ENCODE assay signal across 22 cellular contexts in genomic region chr11:94526645-94527438, GRCh38. TPM values are rescaled to one million over a fixed set of nuclear protein-coding genes. Genes with fewer than 3 reads are reported as not detected.
A peak's percentile ranks its signal among the peaks of the same experiment; 100 is the strongest.
DNase-seq lines count a peak whose midpoint lies in the region; ATAC-seq, FAIRE-seq and TF ChIP-seq lines count a peak whose summit lies in the region.
"Had no signal": no experiment of that assay in that cellular context is flagged by ENCODE, and none has a peak within 500 bp of the region (broad histone marks: within the 10 kb centered on the region; RNA-seq: fewer than 3 reads in every experiment).

No MANE protein-coding gene starts in this region.

- no peak for TF ChIP-seq CTCF in fibroblast of mammary gland (conservative IDR thresholded peaks at IDR 0.05; ENCODE audit: control insufficient read depth, insufficient read depth, low read depth, low read length)
- TF ChIP-seq CTCF in glutamatergic neuron (IDR thresholded peaks at IDR 0.05; ENCODE audit: partially characterized antibody, unreplicated experiment): no peak
- no peak for TF ChIP-seq CTCF in gastroesophageal sphincter (IDR thresholded peaks at IDR 0.05)

- no peaks in the 10 kb centered on the region for H3K36me3 Mint-ChIP-seq in glutamatergic neuron (ENCODE audit: unreplicated experiment)

- TF ChIP-seq EP300 in gastroesophageal sphincter (IDR thresholded peaks at IDR 0.05): no peak

- no peaks in the 10 kb centered on the region for H3K36me3 ChIP-seq in gastroesophageal sphincter
- H3K36me3 ChIP-seq: esophagus squamous epithelium had no signal

- H3K4me1 Mint-ChIP-seq in glutamatergic neuron (ENCODE audit: low read depth, unreplicated experiment): no peaks in the 10 kb centered on the region

- 66 to 83% methylated on average over 4 of the region's 4 CpGs for WGBS in gastroesophageal sphincter (ENCODE audit: low coverage in 1 of 2), 2 donors

- no peak overlapping the region for H3K27ac Mint-ChIP-seq in glutamatergic neuron (ENCODE audit: unreplicated experiment)
- H3K27ac Mint-ChIP-seq: activated naive CD4-positive, alpha-beta T cell treated with anti-CD3 and anti-CD28 coated beads for 36 hours had no signal

- no peaks in the 10 kb centered on the region for H3K9me3 Mint-ChIP-seq in glutamatergic neuron (ENCODE audit: unreplicated experiment)
- H3K9me3 Mint-ChIP-seq: activated naive CD4-positive, alpha-beta T cell treated with anti-CD3 and anti-CD28 coated beads for 36 hours had no signal

- no peak for ATAC-seq in gastroesophageal sphincter
- ATAC-seq: Right ventricle myocardium inferior had no signal

- TF ChIP-seq POLR2A in gastroesophageal sphincter (IDR thresholded peaks at IDR 0.05): no peak

- no peaks in the 10 kb centered on the region for H3K27me3 Mint-ChIP-seq in glutamatergic neuron (ENCODE audit: unreplicated experiment)

- H3K4me3 ChIP-seq in fibroblast of mammary gland (ENCODE audit: control insufficient read depth, low read depth, low read length): no peak overlapping the region
- H3K4me3 ChIP-seq in gastroesophageal sphincter: no peak overlapping the region
- H3K4me3 ChIP-seq: esophagus squamous epithelium, mucosa of descending colon, testis had no signal

- H3K27ac ChIP-seq in gastroesophageal sphincter: no peak overlapping the region
- H3K27ac ChIP-seq: testis had no signal

- peak; percentile 14 for FAIRE-seq in GM19239 (lab: Jason Lieb, UNC)
- FAIRE-seq: H54, HTR-8/SVneo had no signal

- peaks cover 0 to 5% (median 0%) of the 10 kb centered on the region in 3 donors for H3K4me1 ChIP-seq in gastroesophageal sphincter
- H3K4me1 ChIP-seq: testis had no signal

- no peaks in the 10 kb centered on the region for H3K27me3 ChIP-seq in gastroesophageal sphincter
- H3K27me3 ChIP-seq: testis had no signal

- H3K4me3 Mint-ChIP-seq in glutamatergic neuron (ENCODE audit: unreplicated experiment): no peak overlapping the region
- H3K4me3 Mint-ChIP-seq: activated naive CD4-positive, alpha-beta T cell treated with anti-CD3 and anti-CD28 coated beads for 36 hours had no signal

- no peaks in the 10 kb centered on the region for H3K9me3 ChIP-seq in gastroesophageal sphincter
- H3K9me3 ChIP-seq: esophagus squamous epithelium, mucosa of descending colon, testis had no signal

- DNase-seq in GM19239 (ENCODE audit: insufficient read length, low spot score) (no peak), MV-4-11 (lab: John Stamatoyannopoulos, UW) (peak; percentile 83), fibroblast of mammary gland (ENCODE audit: low read depth) (peak; percentile 10), NCI-H2171 treated with DMSO at 0.1 percent for 48 hours (lab: John Stamatoyannopoulos, UW) (no peak), glutamatergic neuron (no peak)
- DNase-seq: activated CD4-positive, alpha-beta T cell treated with anti-CD3 and anti-CD28 coated beads for 4 hours; activated CD8-positive, alpha-beta memory T cell treated with anti-CD3 and anti-CD28 coated beads, Interleukin-2, amount 50 U/mL, for 48 hours; activated naive CD4-positive, alpha-beta T cell treated with anti-CD3 and anti-CD28 coated beads for 36 hours; esophagus squamous epithelium; MM.1S; stimulated activated CD4-positive, alpha-beta T cell treated with anti-CD3 and anti-CD28 coated beads, Interleukin-4, amount 100 ng/mL, for 24 hours; T1000 had no signal

RNA-seq across cellular contexts. Expression of gene C11orf97, which starts 14.6 kb away (rescaled TPM):
- total RNA-seq in glutamatergic neuron (ENCODE audit: unreplicated experiment) (not detected), gastroesophageal sphincter (not detected)
- total RNA-seq: activated naive CD4-positive, alpha-beta T cell treated with anti-CD3 and anti-CD28 coated beads for 36 hours; Calu3; dermis blood vessel endothelial cell; esophagus squamous epithelium; left cardiac atrium; mucosa of descending colon; osteocyte; Right ventricle myocardium inferior had no signal

RNA-seq across cellular contexts. Expression of gene FUT4, which starts 16.9 kb away (rescaled TPM):
- total RNA-seq in glutamatergic neuron (ENCODE audit: unreplicated experiment): 2.2 TPM
- total RNA-seq in gastroesophageal sphincter: 1 to 10 TPM; 5.2 to 7.8 (median 7.6) TPM

RNA-seq across cellular contexts. Expression of gene ANKRD49, which starts 33.1 kb away (rescaled TPM):
- 11.9 TPM for total RNA-seq in glutamatergic neuron (ENCODE audit: unreplicated experiment)
- total RNA-seq in gastroesophageal sphincter: 10 to 100 TPM; 12.5 to 22.8 (median 16.9) TPM

RNA-seq across cellular contexts. Expression of gene MRE11, which starts 33.2 kb away (rescaled TPM):
- 14.4 TPM for total RNA-seq in glutamatergic neuron (ENCODE audit: unreplicated experiment)
- 10 to 100 TPM; 13.8 to 15.9 (median 14.5) TPM for total RNA-seq in gastroesophageal sphincter

RNA-seq across cellular contexts. Expression of gene PIWIL4, which starts 40.3 kb away (rescaled TPM):
- total RNA-seq in glutamatergic neuron (ENCODE audit: unreplicated experiment) (0.69 TPM), gastroesophageal sphincter (1 to 10 TPM; 2.0 to 8.5 (median 6.0) TPM)

Comparison
In these comparisons a context has a peak if more than half of its experiments do, and no peak if none do; other contexts are left out.
1. DNase-seq: peak in MV-4-11 (single experiment) and fibroblast of mammary gland (single experiment); none in GM19239 (single experiment), NCI-H2171 treated with DMSO at 0.1 percent for 48 hours (single experiment) and glutamatergic neuron (single experiment).